ENCODE assay signal across 1 cellular context in genomic region chr2:235541016-235541415, GRCh38.
TF ChIP-seq lines count a peak whose summit lies in the region.

No MANE protein-coding gene starts in this region.

TF ChIP-seq in HepG2, 621 proteins besides CTCF, POLR2A, EP300 and RAD21 (continued from another document):
- TF ChIP-seq TFDP2 (CRISPR knock-in tag; IDR thresholded peaks at IDR 0.05) (no peak), THAP11 (CRISPR knock-in tag; IDR thresholded peaks at IDR 0.05) (no peak), ZSCAN30 (CRISPR knock-in tag; IDR thresholded peaks at IDR 0.05) (no peak), KAT7 (CRISPR knock-in tag; IDR thresholded peaks at IDR 0.05; ENCODE audit: borderline replicate concordance) (no peak), PAX8 (CRISPR knock-in tag; IDR thresholded peaks at IDR 0.05; ENCODE audit: borderline replicate concordance) (no peak), KLF9 (CRISPR knock-in tag; IDR thresholded peaks at IDR 0.05; ENCODE audit: low read depth) (no peak), SRY (CRISPR knock-in tag; IDR thresholded peaks at IDR 0.05) (no peak), BCL3 (CRISPR knock-in tag; IDR thresholded peaks at IDR 0.05) (no peak), RNF2 (conservative IDR thresholded peaks at IDR 0.05; ENCODE audit: low read depth) (no peak), DNMT1 (CRISPR knock-in tag; IDR thresholded peaks at IDR 0.05) (no peak), HNF4A (CRISPR knock-in tag; IDR thresholded peaks at IDR 0.05) (peak; percentile 34; the same call in 1 of the 2 replicates), HOXA9 (CRISPR knock-in tag; IDR thresholded peaks at IDR 0.05; ENCODE audit: borderline replicate concordance) (no peak)
